8 cellular contexts compared by ENCODE assay signal in genomic region chr17:75130632-75131277, GRCh38. TPM values are rescaled to one million over a fixed set of nuclear protein-coding genes. Genes with fewer than 3 reads are reported as not detected.
DNase-seq lines count a peak whose midpoint lies in the region; ATAC-seq and TF ChIP-seq lines count a peak whose summit lies in the region.

No MANE protein-coding gene starts in this region.

- H3K4me1 ChIP-seq in CD4-positive, alpha-beta memory T cell (ENCODE audit: insufficient read depth, low read length) = peaks cover 23% of the 10 kb centered on the region
- peaks cover 0 to 6% (median 0%) of the 10 kb centered on the region in 4 donors for H3K4me1 ChIP-seq in right lobe of liver

- H3K27me3 Mint-ChIP-seq in CD4-positive, alpha-beta memory T cell = no peaks in the 10 kb centered on the region
- no peaks in the 10 kb centered on the region for H3K27me3 Mint-ChIP-seq in activated CD4-positive, alpha-beta T cell treated with anti-CD3 and anti-CD28 coated beads for 36 hours
- no peaks in the 10 kb centered on the region for H3K27me3 Mint-ChIP-seq in dendritic cell treated with granulocyte-macrophage colony-stimulating factor and Interleukin-4, amounts not matched to agents 40 ng/mL and 50 ng/mL, for 4 days

- POLR2A ChIA-PET in CD4-positive, alpha-beta memory T cell (lab: Charles Lee; ENCODE audit: partially characterized antibody) = interaction anchor here (0.9 to 6.9 kb wide), 17 partner anchors 10 to 275 kb away, joined by 3 to 97 read pairs (median 6); partner anchors contain the start of genes ARMC7, GGA3, GRB2 and JPT1
- POLR2A ChIA-PET in activated CD4-positive, alpha-beta T cell treated with anti-CD3 and anti-CD28 coated beads for 36 hours (lab: Charles Lee) = interaction anchor here (0.5 to 1.8 kb wide), 5 partner anchors 14 to 207 kb away, joined by 3 to 9 read pairs (median 4); partner anchors contain the start of gene JPT1

- TF ChIP-seq POLR2A in right lobe of liver (IDR thresholded peaks at IDR 0.05) = no peak

- peaks cover 5% of the 10 kb centered on the region for H3K36me3 ChIP-seq in CD4-positive, alpha-beta memory T cell (ENCODE audit: insufficient read depth, low read length)
- no peaks in the 10 kb centered on the region for H3K36me3 ChIP-seq in right lobe of liver

- no peaks in the 10 kb centered on the region for H3K27me3 ChIP-seq in CD4-positive, alpha-beta memory T cell (ENCODE audit: insufficient read depth, low read length)
- H3K27me3 ChIP-seq in right lobe of liver = no peaks in the 10 kb centered on the region

- DNase-seq in CD4-positive, alpha-beta memory T cell = peak in 4 of 5 donors; percentile 34 to 59 (median 42)
- DNase-seq in NCI-H1930 (lab: John Stamatoyannopoulos, UW) = peak; percentile 50 to 66
- peak; percentile 71 for DNase-seq in activated CD4-positive, alpha-beta T cell treated with anti-CD3 and anti-CD28 coated beads for 36 hours
- DNase-seq in right lobe of liver = peak; percentile 40 to 60 (median 59)
- peak; percentile 33 for DNase-seq in stimulated activated CD8-positive, alpha-beta memory T cell treated with anti-CD3 and anti-CD28 coated beads, Interleukin-12 subunit alpha, Interleukin-12 subunit beta, amount 100 ng/mL, for 4 hours (ENCODE audit: low read depth)
- no peak for DNase-seq in ureter (ENCODE audit: low spot score)

- H3K27ac ChIP-seq in CD4-positive, alpha-beta memory T cell (ENCODE audit: low read depth, low read length) = peak overlapping the region; percentile 80
- H3K27ac ChIP-seq in right lobe of liver = peak overlapping the region; percentile 66 to 85 (median 69)

- ATAC-seq in GM21576 (IDR thresholded peaks at IDR 0.05; ENCODE audit: unreplicated experiment) = peak; percentile 6
- peak; percentile 54 for ATAC-seq in activated CD4-positive, alpha-beta T cell treated with anti-CD3 and anti-CD28 coated beads for 36 hours
- peak; percentile 50 to 58 (median 54) for ATAC-seq in right lobe of liver

- TF ChIP-seq CTCF in right lobe of liver (IDR thresholded peaks at IDR 0.05) = peak; percentile 25 to 40 (median 32)

- WGBS in right lobe of liver (ENCODE audit: insufficient coverage, low coverage, low lambda C conversion rate, missing lambda C conversion rate) = 23% methylated on average over 15 of the region's 29 CpGs

- H3K4me3 ChIP-seq in CD4-positive, alpha-beta memory T cell (ENCODE audit: low read length in 2 of 2) = peak overlapping the region; percentile 61 to 74
- peak overlapping the region; percentile 80 to 94 (median 87) for H3K4me3 ChIP-seq in right lobe of liver

- no peaks in the 10 kb centered on the region for H3K9me3 ChIP-seq in CD4-positive, alpha-beta memory T cell (ENCODE audit: control insufficient read depth in 1 of 2, low read length in 2 of 2)
- no peaks in the 10 kb centered on the region for H3K9me3 ChIP-seq in right lobe of liver

- peaks cover 0 to 13% of the 10 kb centered on the region in 2 donors for H3K36me3 Mint-ChIP-seq in CD4-positive, alpha-beta memory T cell
- peaks cover 19% of the 10 kb centered on the region for H3K36me3 Mint-ChIP-seq in activated CD4-positive, alpha-beta T cell treated with anti-CD3 and anti-CD28 coated beads for 36 hours (ENCODE audit: low read depth)
- peaks cover 53% of the 10 kb centered on the region for H3K36me3 Mint-ChIP-seq in dendritic cell treated with granulocyte-macrophage colony-stimulating factor and Interleukin-4, amounts not matched to agents 40 ng/mL and 50 ng/mL, for 4 days (ENCODE audit: low read depth)

- no peaks in the 10 kb centered on the region for H3K9me3 Mint-ChIP-seq in CD4-positive, alpha-beta memory T cell
- H3K9me3 Mint-ChIP-seq in activated CD4-positive, alpha-beta T cell treated with anti-CD3 and anti-CD28 coated beads for 36 hours (ENCODE audit: low read depth) = no peaks in the 10 kb centered on the region
- no peaks in the 10 kb centered on the region for H3K9me3 Mint-ChIP-seq in dendritic cell treated with granulocyte-macrophage colony-stimulating factor and Interleukin-4, amounts not matched to agents 40 ng/mL and 50 ng/mL, for 4 days

- intact Hi-C loops in CD4-positive, alpha-beta memory T cell (cut with micrococcal nuclease) = loop anchor here (1.0 to 5.0 kb wide), 7 partner anchors 16 to 169 kb away; partner anchors contain the start of genes ARMC7 and NUP85
- intact Hi-C loops in activated CD4-positive, alpha-beta T cell treated with anti-CD3 and anti-CD28 coated beads for 36 hours (cut with DNase I, micrococcal nuclease) = loop anchor here (1.0 to 5.0 kb wide), 8 partner anchors 16 to 168 kb away; partner anchors contain the start of genes ARMC7 (in 1 of the 2), GGA3 (in 1 of the 2), JPT1 (in 1 of the 2) and MRPS7 (in 1 of the 2)
- intact Hi-C loops in dendritic cell treated with granulocyte-macrophage colony-stimulating factor and Interleukin-4, amounts not matched to agents 40 ng/mL and 50 ng/mL, for 4 days (cut with micrococcal nuclease) = loop anchor here (2.0 kb wide), 1 partner anchor 16 kb away; no protein-coding TSS in a partner anchor
- intact Hi-C loops in right lobe of liver (cut with DNase I) = no loop called here

- H3K4me1 Mint-ChIP-seq in CD4-positive, alpha-beta memory T cell = peaks cover 13 to 26% (median 18%) of the 10 kb centered on the region in 4 donors
- peaks cover 17% of the 10 kb centered on the region for H3K4me1 Mint-ChIP-seq in activated CD4-positive, alpha-beta T cell treated with anti-CD3 and anti-CD28 coated beads for 36 hours
- H3K4me1 Mint-ChIP-seq in dendritic cell treated with granulocyte-macrophage colony-stimulating factor and Interleukin-4, amounts not matched to agents 40 ng/mL and 50 ng/mL, for 4 days (ENCODE audit: low read depth) = peaks cover 28% of the 10 kb centered on the region

- H3K4me3 Mint-ChIP-seq in CD4-positive, alpha-beta memory T cell = peak overlapping the region; percentile 87 to 91 (median 90)
- H3K4me3 Mint-ChIP-seq in activated CD4-positive, alpha-beta T cell treated with anti-CD3 and anti-CD28 coated beads for 36 hours = peak overlapping the region; percentile 83
- peak overlapping the region; percentile 85 for H3K4me3 Mint-ChIP-seq in dendritic cell treated with granulocyte-macrophage colony-stimulating factor and Interleukin-4, amounts not matched to agents 40 ng/mL and 50 ng/mL, for 4 days

- H3K27ac Mint-ChIP-seq in CD4-positive, alpha-beta memory T cell = peak overlapping the region; percentile 81 to 92 (median 88)
- H3K27ac Mint-ChIP-seq in activated CD4-positive, alpha-beta T cell treated with anti-CD3 and anti-CD28 coated beads for 36 hours = peak overlapping the region; percentile 90
- H3K27ac Mint-ChIP-seq in dendritic cell treated with granulocyte-macrophage colony-stimulating factor and Interleukin-4, amounts not matched to agents 40 ng/mL and 50 ng/mL, for 4 days = peak overlapping the region; percentile 85

- CTCF ChIA-PET in CD4-positive, alpha-beta memory T cell (lab: Charles Lee; ENCODE audit: partially characterized antibody) = interaction anchor here (0.6 to 5.8 kb wide), 19 partner anchors 8 to 168 kb away, joined by 3 to 127 read pairs (median 5); partner anchors contain the start of genes ARMC7, JPT1 and MRPL58
- CTCF ChIA-PET in activated CD4-positive, alpha-beta T cell treated with anti-CD3 and anti-CD28 coated beads for 36 hours (lab: Charles Lee) = interaction anchor here (0.6 to 7.0 kb wide), 18 partner anchors 10 to 282 kb away, joined by 3 to 72 read pairs (median 4); partner anchors contain the start of genes ARMC7, GGA3 and MRPS7

RNA-seq across cellular contexts. Expression of gene NT5C, which starts 0.8 kb away (rescaled TPM):
- 10 to 100 TPM; 40.1 to 46.6 TPM for total RNA-seq in CD4-positive, alpha-beta memory T cell
- polyA plus RNA-seq in CD4-positive, alpha-beta memory T cell = 10 to 100 TPM; 22.4 to 32.6 TPM
- 10 to 100 TPM; 51.7 to 61.5 TPM for total RNA-seq in activated CD4-positive, alpha-beta T cell treated with anti-CD3 and anti-CD28 coated beads for 36 hours
- total RNA-seq in right lobe of liver (10 to 100 TPM; 10.5 to 35.1 (median 12.6) TPM), ureter (81.6 TPM)

RNA-seq across cellular contexts. Expression of gene ARMC7, which starts 21.0 kb away (rescaled TPM):
- total RNA-seq in CD4-positive, alpha-beta memory T cell = 10 to 100 TPM; 20.0 to 21.9 TPM
- 1 to 10 TPM; 1.3 to 3.5 TPM for polyA plus RNA-seq in CD4-positive, alpha-beta memory T cell
- 1 to 10 TPM; 6.7 to 7.7 TPM for total RNA-seq in activated CD4-positive, alpha-beta T cell treated with anti-CD3 and anti-CD28 coated beads for 36 hours
- total RNA-seq in right lobe of liver (1 to 10 TPM; 4.7 to 6.3 (median 5.3) TPM), ureter (13.8 TPM)

RNA-seq across cellular contexts. Expression of gene JPT1, which starts 23.6 kb away (rescaled TPM):
- total RNA-seq in CD4-positive, alpha-beta memory T cell = 10 to 100 TPM; 37.8 to 38.9 TPM
- 100 to 1,000 TPM; 105 to 130 TPM for polyA plus RNA-seq in CD4-positive, alpha-beta memory T cell
- 100 to 1,000 TPM; 234 to 238 TPM for total RNA-seq in activated CD4-positive, alpha-beta T cell treated with anti-CD3 and anti-CD28 coated beads for 36 hours
- total RNA-seq in right lobe of liver (10 to 100 TPM; 16.7 to 57.8 (median 29.5) TPM), ureter (93.9 TPM)

RNA-seq across cellular contexts. Expression of gene SLC16A5, which starts 43.0 kb away (rescaled TPM):
- total RNA-seq in CD4-positive, alpha-beta memory T cell = 10 to 100 TPM; 12.5 to 13.9 TPM
- polyA plus RNA-seq in CD4-positive, alpha-beta memory T cell = 1 to 10 TPM; 2.9 to 3.7 TPM
- total RNA-seq in activated CD4-positive, alpha-beta T cell treated with anti-CD3 and anti-CD28 coated beads for 36 hours = 1 to 10 TPM; 6.0 to 6.5 TPM
- total RNA-seq in right lobe of liver (1 to 10 TPM; 1.2 to 3.7 (median 1.7) TPM), ureter (77.7 TPM)

RNA-seq across cellular contexts. Expression of gene SUMO2, which starts 52.0 kb away (rescaled TPM):
- total RNA-seq in CD4-positive, alpha-beta memory T cell = 100 to 1,000 TPM; 255 to 264 TPM
- polyA plus RNA-seq in CD4-positive, alpha-beta memory T cell = 100 to 1,000 TPM; 302 to 416 TPM
- 100 to 1,000 TPM; 594 to 727 TPM for total RNA-seq in activated CD4-positive, alpha-beta T cell treated with anti-CD3 and anti-CD28 coated beads for 36 hours
- total RNA-seq in right lobe of liver (100 to 1,000 TPM in 3 of 6 experiments, 10 to 100 TPM in 3; 23.6 to 120 (median 108) TPM), ureter (326 TPM)

Comparison
In these comparisons a context has a peak if more than half of its experiments do, and no peak if none do; other contexts are left out.
1. intact Hi-C loops: an anchor here in CD4-positive, alpha-beta memory T cell (1.0 to 5.0 kb wide), activated CD4-positive, alpha-beta T cell treated with anti-CD3 and anti-CD28 coated beads for 36 hours (1.0 to 5.0 kb wide) and dendritic cell treated with granulocyte-macrophage colony-stimulating factor and Interleukin-4, amounts not matched to agents 40 ng/mL and 50 ng/mL, for 4 days (2.0 kb wide); none called in right lobe of liver.